In the genomic region with DNA sequence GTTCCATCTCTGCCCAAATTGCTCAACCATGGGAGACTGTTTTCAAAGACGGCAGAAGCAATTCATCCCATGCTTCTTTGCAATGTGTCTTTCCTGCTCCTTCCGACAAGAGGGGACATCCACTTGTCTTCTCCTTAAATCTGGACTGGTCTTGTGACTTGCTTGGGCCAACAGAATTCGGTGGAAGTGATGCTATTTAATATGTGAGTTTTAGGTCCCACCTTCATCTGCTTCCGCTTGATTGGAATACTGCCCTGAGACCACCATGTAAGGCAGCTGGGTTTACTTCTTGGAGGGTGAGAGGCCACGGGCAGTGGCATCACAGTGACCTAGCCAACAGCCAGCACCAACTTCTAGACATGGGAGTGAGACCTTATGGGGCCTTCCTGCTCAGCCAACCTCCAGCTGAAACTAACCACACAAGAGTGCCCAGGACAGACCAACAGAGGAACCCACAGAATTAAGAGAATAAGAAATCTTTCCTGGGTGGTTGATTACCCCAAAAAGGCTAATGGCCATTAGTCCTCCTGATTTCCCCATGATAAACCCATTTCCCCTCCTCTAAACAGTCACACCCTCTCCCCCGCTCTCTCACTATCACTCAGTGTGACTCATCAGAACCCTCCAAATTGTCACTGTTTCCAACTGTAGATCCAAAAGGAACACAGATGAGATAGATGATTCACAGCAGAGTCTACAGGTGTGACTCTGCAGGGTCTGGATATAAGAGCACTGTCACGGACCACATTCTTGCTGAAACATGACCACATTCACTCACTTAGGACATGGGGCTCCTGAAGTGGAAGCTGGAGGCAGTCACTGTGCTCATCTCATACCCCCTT, we compare ENCODE assay signal across 9 cellular contexts. TPM values are rescaled to one million over a fixed set of nuclear protein-coding genes. Genes with fewer than 3 reads are reported as not detected.
DNase-seq lines count a peak whose midpoint lies in the region; ATAC-seq, FAIRE-seq and TF ChIP-seq lines count a peak whose summit lies in the region.
"Had no signal": no experiment of that assay in that cellular context is flagged by ENCODE, and none has a peak within 500 bp of the region (broad histone marks: within the 10 kb centered on the region; RNA-seq: fewer than 3 reads in every experiment).

No MANE protein-coding gene starts in this region.

- H3K27ac Mint-ChIP-seq in naive thymus-derived CD4-positive, alpha-beta T cell, result no peak overlapping the region

- CTCF ChIA-PET in naive thymus-derived CD4-positive, alpha-beta T cell (lab: Charles Lee), result no interaction called here

- no peak overlapping the region for H3K27ac ChIP-seq in naive thymus-derived CD4-positive, alpha-beta T cell (ENCODE audit: low read depth, low read length)

- no peak overlapping the region for H3K4me3 Mint-ChIP-seq in naive thymus-derived CD4-positive, alpha-beta T cell

- H3K9me3 ChIP-seq in naive thymus-derived CD4-positive, alpha-beta T cell (ENCODE audit: control insufficient read depth in 2 of 3, low read length in 3 of 3), result no peaks in the 10 kb centered on the region
- H3K9me3 ChIP-seq: SK-N-SH had no signal

- no peak for TF ChIP-seq CTCF in GM10266 (IDR thresholded peaks at IDR 0.05; ENCODE audit: control insufficient read depth, insufficient read depth, low read depth, missing control alignments)

- peak; percentile 36 for ATAC-seq in GM18909 (IDR thresholded peaks at IDR 0.05; ENCODE audit: poor library complexity, unreplicated experiment)
- peak; percentile 59 for ATAC-seq in HG02870 (IDR thresholded peaks at IDR 0.05; ENCODE audit: unreplicated experiment)
- peak; percentile 49 for ATAC-seq in naive thymus-derived CD4-positive, alpha-beta T cell

- no peaks in the 10 kb centered on the region for H3K36me3 Mint-ChIP-seq in naive thymus-derived CD4-positive, alpha-beta T cell

- H3K27me3 ChIP-seq in naive thymus-derived CD4-positive, alpha-beta T cell (ENCODE audit: control insufficient read depth in 2 of 2, insufficient read depth in 2 of 2, low read length in 2 of 2), result no peaks in the 10 kb centered on the region

- no peak for TF ChIP-seq POLR2A in GM12892 (IDR thresholded peaks at IDR 0.05; ENCODE audit: low read depth, low read length)

- intact Hi-C loops in naive thymus-derived CD4-positive, alpha-beta T cell (cut with micrococcal nuclease), result no loop called here

- no peaks in the 10 kb centered on the region for H3K4me1 ChIP-seq in naive thymus-derived CD4-positive, alpha-beta T cell (ENCODE audit: control insufficient read depth in 2 of 2, insufficient read depth in 2 of 2, low read length in 2 of 2)

- FAIRE-seq in GM12892 (lab: Jason Lieb, UNC), result no peak

- no peak overlapping the region for H3K4me3 ChIP-seq in naive thymus-derived CD4-positive, alpha-beta T cell (ENCODE audit: low read length)

- H3K9me3 Mint-ChIP-seq in naive thymus-derived CD4-positive, alpha-beta T cell, result no peaks in the 10 kb centered on the region

- POLR2A ChIA-PET in naive thymus-derived CD4-positive, alpha-beta T cell (lab: Charles Lee), result no interaction called here

- peak; percentile 45 for DNase-seq in activated CD8-positive, alpha-beta memory T cell treated with anti-CD3 and anti-CD28 coated beads, Interleukin-2, amount 50 U/mL, for 48 hours
- no peak for DNase-seq in naive thymus-derived CD4-positive, alpha-beta T cell
- DNase-seq in GM10266 (ENCODE audit: extremely low spot score) (no peak), mucosa of gallbladder (ENCODE audit: low spot score) (no peak), GM12892 (ENCODE audit: insufficient read length) (no peak)
- DNase-seq: NCI-H1048, SK-N-SH had no signal

- peaks cover 0 to 14% (median under 1%) of the 10 kb centered on the region in 7 donors for H3K4me1 Mint-ChIP-seq in naive thymus-derived CD4-positive, alpha-beta T cell

- no peaks in the 10 kb centered on the region for H3K36me3 ChIP-seq in naive thymus-derived CD4-positive, alpha-beta T cell (ENCODE audit: control insufficient read depth in 2 of 3, insufficient read depth in 3 of 3, low read length in 3 of 3)

- H3K27me3 Mint-ChIP-seq in naive thymus-derived CD4-positive, alpha-beta T cell, result peaks cover 0 to 8% (median 5%) of the 10 kb centered on the region in 5 donors

RNA-seq across cellular contexts. Expression of a gene that starts 16.2 kb away (rescaled TPM):
- total RNA-seq in naive thymus-derived CD4-positive, alpha-beta T cell, result 100 to 1,000 TPM in 1 of 5 experiments, 10 to 100 TPM in 2, 1 to 10 TPM in 2; 2.5 to 244 (median 11.7) TPM
- under 1 TPM; 0.64 to 0.71 TPM for polyA plus RNA-seq in naive thymus-derived CD4-positive, alpha-beta T cell
- 445 TPM for total RNA-seq in mucosa of gallbladder
- 9.5 TPM for polyA plus RNA-seq in GM12892 (2012; ENCODE audit: missing spikeins)
